Comparison of ENCODE assay signal across 16 cellular contexts in the genomic region with DNA sequence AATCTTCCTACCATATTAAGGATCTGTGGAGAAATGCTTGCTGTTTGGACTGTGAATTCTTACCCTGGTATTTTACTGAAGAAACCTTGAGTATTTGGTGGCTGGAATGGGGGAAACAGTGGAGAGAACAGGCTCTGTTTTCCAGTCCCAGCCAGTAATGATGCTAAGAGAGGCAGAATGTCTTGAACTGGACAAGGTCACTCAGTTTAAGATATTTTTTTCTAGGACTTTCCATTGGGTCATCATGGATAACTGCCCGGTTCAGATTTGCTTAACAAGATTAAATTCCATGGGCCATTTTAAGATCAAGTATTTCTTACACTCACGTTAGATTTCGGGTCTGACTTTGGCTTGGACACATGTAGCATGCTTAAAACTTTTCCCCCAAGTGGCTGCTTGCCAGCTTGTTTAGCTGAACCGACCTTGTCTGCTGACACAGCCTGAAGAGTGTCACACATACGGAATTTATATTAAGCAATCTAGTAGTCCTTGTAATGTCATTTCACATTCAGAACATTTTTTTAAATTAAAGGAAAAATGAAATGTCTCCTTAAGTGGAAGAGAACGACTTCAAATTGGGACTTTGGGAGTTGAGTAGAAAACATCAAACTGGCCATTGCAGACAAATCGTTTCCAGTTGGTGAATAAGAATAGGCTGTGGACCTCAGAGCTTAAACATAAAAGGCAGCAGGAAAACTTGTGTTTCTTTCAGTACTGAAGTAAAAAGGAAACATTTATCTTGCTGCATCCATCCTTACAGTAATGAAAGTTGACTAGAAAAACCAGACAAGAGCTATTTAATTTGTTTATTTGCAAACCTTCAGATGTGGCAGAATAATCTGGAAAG. TPM values are rescaled to one million over a fixed set of nuclear protein-coding genes. Genes with fewer than 3 reads are reported as not detected.
A peak's percentile ranks its signal among the peaks of the same experiment; 100 is the strongest.
DNase-seq lines count a peak whose midpoint lies in the region; ATAC-seq, FAIRE-seq and TF ChIP-seq lines count a peak whose summit lies in the region.
"Had no signal": no experiment of that assay in that cellular context is flagged by ENCODE, and none has a peak within 500 bp of the region (broad histone marks: within the 10 kb centered on the region; RNA-seq: fewer than 3 reads in every experiment).

No MANE protein-coding gene starts in this region.

- H3K4me1 ChIP-seq in fibroblast of lung (ENCODE audit: control insufficient read depth, extremely low read depth, insufficient read depth, low read length) (peaks cover 3% of the 10 kb centered on the region), thyroid gland (peaks cover 20 to 42% of the 10 kb centered on the region in 2 donors)

- no peaks in the 10 kb centered on the region for H3K27me3 ChIP-seq in fibroblast of lung (ENCODE audit: control insufficient read depth, insufficient read depth, low read length)
- H3K27me3 ChIP-seq in thyroid gland, result no peaks in the 10 kb centered on the region

- H3K36me3 ChIP-seq in SK-N-MC (ENCODE audit: insufficient read depth, low read length), result peaks cover 18% of the 10 kb centered on the region
- no peaks in the 10 kb centered on the region for H3K36me3 ChIP-seq in fibroblast of lung (ENCODE audit: control insufficient read depth, insufficient read depth, low read length)
- no peaks in the 10 kb centered on the region for H3K36me3 ChIP-seq in thyroid gland

- H3K9me3 Mint-ChIP-seq in mesothelial cell of epicardium, result no peaks in the 10 kb centered on the region
- peaks cover 0 to 9% of the 10 kb centered on the region in 2 donors for H3K9me3 Mint-ChIP-seq in natural killer cell

- H3K4me2 ChIP-seq in fibroblast of lung (ENCODE audit: extremely low read depth, insufficient read depth, low read length), result peak overlapping the region; percentile 67
- H3K4me2 ChIP-seq: KMS-11 had no signal

- TF ChIP-seq CTCF in fibroblast of lung (conservative IDR thresholded peaks at IDR 0.05 in 1 of 2, IDR thresholded peaks at IDR 0.05 in 1 of 2; ENCODE audit: low read depth in 1 of 2, low read length in 2 of 2), result no peak
- TF ChIP-seq CTCF in mesothelial cell of epicardium (IDR thresholded peaks at IDR 0.05; ENCODE audit: unreplicated experiment), result no peak
- TF ChIP-seq CTCF in thyroid gland (IDR thresholded peaks at IDR 0.05), result no peak
- TF ChIP-seq CTCF in natural killer cell (IDR thresholded peaks at IDR 0.05), result no peak

- H3K27ac ChIP-seq in SK-N-MC (peak overlapping the region; percentile 47; the same call in 1 of the 2 replicates), fibroblast of lung (ENCODE audit: insufficient read depth, low read length) (peak overlapping the region; percentile 30), thyroid gland (peak overlapping the region; percentile 59 to 63 (median 62))
- H3K27ac ChIP-seq: KMS-11 had no signal

- DNase-seq in SK-N-MC (ENCODE audit: low read depth, low spot score) (no peak), fibroblast of lung (ENCODE audit: low read depth in 2 of 2) (peak; percentile 51 to 90), mesothelial cell of epicardium (ENCODE audit: low spot score in 2 of 2, unreplicated experiment in 2 of 2) (no peak), thyroid gland (peak; percentile 81), natural killer cell (no peak), GM12891 (ENCODE audit: insufficient read length, low spot score) (no peak)
- no peak for DNase-seq in activated CD4-positive, CD25-positive, alpha-beta regulatory T cell treated with anti-CD3 and anti-CD28 coated beads, Interleukin-2, amount 50 U/mL, for 72 hours
- DNase-seq: activated CD4-positive, CD25-positive, alpha-beta regulatory T cell; activated gamma-delta T cell treated with Interleukin-2 at 50 U/mL for 16 hours; DND-41; GOT3; NCI-H345; SIG-M5 had no signal

- H3K9ac ChIP-seq in SK-N-MC (ENCODE audit: insufficient read length) (no peak overlapping the region), fibroblast of lung (ENCODE audit: insufficient read depth, low read length) (no peak overlapping the region)
- H3K9ac ChIP-seq: KMS-11 had no signal

- H3K27me3 Mint-ChIP-seq in mesothelial cell of epicardium (ENCODE audit: low read depth) (no peaks in the 10 kb centered on the region), natural killer cell (ENCODE audit: low read depth in 2 of 2) (no peaks in the 10 kb centered on the region)

- no peak overlapping the region for H2AFZ ChIP-seq in fibroblast of lung (ENCODE audit: low read length)

- H3K36me3 Mint-ChIP-seq in mesothelial cell of epicardium (peaks cover 32% of the 10 kb centered on the region), natural killer cell (peaks cover 16% of the 10 kb centered on the region)

- H3K27ac Mint-ChIP-seq in mesothelial cell of epicardium (peak overlapping the region; percentile 38), natural killer cell (no peak overlapping the region)

- H4K20me1 ChIP-seq in fibroblast of lung (ENCODE audit: control insufficient read depth, extremely low read depth, insufficient read depth, low read length), result no peaks in the 10 kb centered on the region

- H3K4me3 Mint-ChIP-seq in mesothelial cell of epicardium, result no peak overlapping the region
- no peak overlapping the region for H3K4me3 Mint-ChIP-seq in natural killer cell

- FAIRE-seq in GM12891 (lab: Jason Lieb, UNC), result no peak
- FAIRE-seq: endometrium had no signal

- H3K9me3 ChIP-seq in SK-N-MC (ENCODE audit: low read depth, low read length), result no peaks in the 10 kb centered on the region
- no peaks in the 10 kb centered on the region for H3K9me3 ChIP-seq in fibroblast of lung (ENCODE audit: control insufficient read depth, insufficient read depth, low read depth, low read length)
- H3K9me3 ChIP-seq in thyroid gland, result no peaks in the 10 kb centered on the region

- H3K4me3 ChIP-seq in SK-N-MC, result no peak overlapping the region
- no peak overlapping the region for H3K4me3 ChIP-seq in fibroblast of lung (replicated peaks in 1 of 4; ENCODE audit: control extremely low read depth in 1 of 4, insufficient read depth in 1 of 4, low read depth in 3 of 4, low read length in 4 of 4)
- H3K4me3 ChIP-seq in thyroid gland (replicated peaks in 1 of 3), result no peak overlapping the region

- WGBS in thyroid gland, 2 donors, result 24 to 28% methylated on average over 7 of the region's 7 CpGs

- TF ChIP-seq POLR2A in thyroid gland (IDR thresholded peaks at IDR 0.05) (no peak), GM12891 (IDR thresholded peaks at IDR 0.05; ENCODE audit: low read depth, low read length) (no peak)

- intact Hi-C loops in thyroid gland (cut with DNase I) (no loop called here), natural killer cell (cut with micrococcal nuclease) (no loop called here)

- ATAC-seq in GM21528 (IDR thresholded peaks at IDR 0.05; ENCODE audit: low FRiP score, unreplicated experiment) (no peak), natural killer cell (no peak)

- H3K4me1 Mint-ChIP-seq in mesothelial cell of epicardium (no peaks in the 10 kb centered on the region), natural killer cell (peaks cover 41 to 43% of the 10 kb centered on the region in 2 donors)

- H3K79me2 ChIP-seq in fibroblast of lung (ENCODE audit: control insufficient read depth, insufficient read depth, low read length), result no peaks in the 10 kb centered on the region

TF ChIP-seq in GM12891, 5 proteins besides CTCF, POLR2A, EP300 and RAD21:
- TF ChIP-seq TAF1 (IDR thresholded peaks at IDR 0.05; ENCODE audit: low read depth, low read length) (no peak), POLR2AphosphoS5 (IDR thresholded peaks at IDR 0.05; ENCODE audit: low read depth, low read length) (no peak), SPI1 (IDR thresholded peaks at IDR 0.05; ENCODE audit: low read depth, low read length) (no peak), POU2F2 (IDR thresholded peaks at IDR 0.05; ENCODE audit: low read depth, low read length) (no peak), PAX5 (IDR thresholded peaks at IDR 0.05; ENCODE audit: insufficient read depth, low read length, severe bottlenecking) (no peak)

RNA-seq across cellular contexts. Expression of a gene that starts 28.9 kb away (rescaled TPM):
- total RNA-seq in fibroblast of lung (1.8 and 4.0 TPM in 2 replicates), mesothelial cell of epicardium (11.3 to 16.5 TPM (median 16.2 TPM) in 3 replicates), thyroid gland (1 to 10 TPM; 5.2 to 9.3 (median 6.9) TPM), natural killer cell (10 to 100 TPM in 1 of 3 donors, 1 to 10 TPM in 2; 9.4 to 13.8 (median 9.7) TPM)
- 2.8 and 6.2 TPM in 2 replicates for polyA plus RNA-seq in fibroblast of lung
- 1.6 and 3.3 TPM in 2 replicates for polyA plus RNA-seq in fibroblast of lung (2012)
- not detected in 2 replicates for polyA minus RNA-seq in fibroblast of lung (ENCODE audit: low replicate concordance)
- not detected for polyA plus RNA-seq in GM12891 (2012; ENCODE audit: low read depth, missing spikeins)

Comparison
In these comparisons a context has a peak if more than half of its experiments do, and no peak if none do; other contexts are left out.
1. DNase-seq: peak in fibroblast of lung (2 of 2) and thyroid gland (2 of 2); none in SK-N-MC (single experiment), mesothelial cell of epicardium (0 of 2), natural killer cell (single experiment), GM12891 (single experiment) and activated CD4-positive, CD25-positive, alpha-beta regulatory T cell treated with anti-CD3 and anti-CD28 coated beads, Interleukin-2, amount 50 U/mL, for 72 hours (single experiment).
2. Peak in every context shown above with its lines, with median percentiles within 50 percentile points of each other: H3K27ac ChIP-seq.